ENCODE assay signal across 22 cellular contexts in the genomic region with DNA sequence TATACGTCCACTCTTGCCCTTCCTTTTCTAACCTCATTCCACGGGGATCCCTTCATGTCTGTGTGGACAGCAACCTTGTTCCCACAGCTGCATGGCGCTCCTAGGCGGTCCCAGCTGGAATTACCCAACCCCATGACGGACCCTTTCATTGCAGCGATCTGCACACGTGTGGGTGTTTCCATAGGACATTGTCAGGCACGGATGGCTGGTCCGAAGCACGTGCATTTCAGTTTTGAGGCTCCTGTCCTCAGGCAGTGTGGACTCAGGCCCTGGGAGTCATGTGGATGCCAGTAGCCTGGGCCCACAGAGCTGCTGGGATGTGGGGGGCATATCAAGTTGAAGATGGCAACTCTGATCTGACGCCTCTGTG. TPM values are rescaled to one million over a fixed set of nuclear protein-coding genes. Genes with fewer than 3 reads are reported as not detected.
DNase-seq lines count a peak whose midpoint lies in the region; ATAC-seq and TF ChIP-seq lines count a peak whose summit lies in the region.
"Had no signal": no experiment of that assay in that cellular context is flagged by ENCODE, and none has a peak within 500 bp of the region (broad histone marks: within the 10 kb centered on the region; RNA-seq: fewer than 3 reads in every experiment).

No MANE protein-coding gene starts in this region.

- peaks cover 18% of the 10 kb centered on the region for H3K36me3 Mint-ChIP-seq in T-helper 2 cell treated with Interferon-gamma antibody and Interleukin-4, amounts not matched to agents 5 μg/mL and 100 μg/mL, for 36 hours (ENCODE audit: low read depth)
- peaks cover 3% of the 10 kb centered on the region for H3K36me3 Mint-ChIP-seq in endothelial cell (ENCODE audit: low read depth, unreplicated experiment)

- H3K9me3 Mint-ChIP-seq in T-helper 2 cell treated with Interferon-gamma antibody and Interleukin-4, amounts not matched to agents 5 μg/mL and 100 μg/mL, for 36 hours, result no peaks in the 10 kb centered on the region
- no peaks in the 10 kb centered on the region for H3K9me3 Mint-ChIP-seq in endothelial cell (ENCODE audit: unreplicated experiment)
- H3K9me3 Mint-ChIP-seq: activated CD4-positive, alpha-beta T cell treated with anti-CD3 and anti-CD28 coated beads, Interleukin-2, amount 10 ng/mL, durations not matched to agents 24 days and 14 days; activated naive CD8-positive, alpha-beta T cell treated with anti-CD3 and anti-CD28 coated beads for 36 hours had no signal

- TF ChIP-seq CTCF in HL-60 (IDR thresholded peaks at IDR 0.05; ENCODE audit: insufficient read depth, low read length), result no peak
- TF ChIP-seq CTCF in endothelial cell (IDR thresholded peaks at IDR 0.05; ENCODE audit: unreplicated experiment), result no peak

- no peak overlapping the region for H3K4me3 Mint-ChIP-seq in T-helper 2 cell treated with Interferon-gamma antibody and Interleukin-4, amounts not matched to agents 5 μg/mL and 100 μg/mL, for 36 hours
- H3K4me3 Mint-ChIP-seq in endothelial cell (ENCODE audit: unreplicated experiment), result no peak overlapping the region
- H3K4me3 Mint-ChIP-seq: activated CD4-positive, alpha-beta T cell treated with anti-CD3 and anti-CD28 coated beads, Interleukin-2, amount 10 ng/mL, durations not matched to agents 24 days and 14 days; activated naive CD8-positive, alpha-beta T cell treated with anti-CD3 and anti-CD28 coated beads for 36 hours had no signal

- H3K27ac Mint-ChIP-seq in T-helper 2 cell treated with Interferon-gamma antibody and Interleukin-4, amounts not matched to agents 5 μg/mL and 100 μg/mL, for 36 hours, result peak overlapping the region; percentile 55
- H3K27ac Mint-ChIP-seq in endothelial cell (ENCODE audit: unreplicated experiment), result peak overlapping the region; percentile 58
- H3K27ac Mint-ChIP-seq: activated CD4-positive, alpha-beta T cell treated with anti-CD3 and anti-CD28 coated beads, Interleukin-2, amount 10 ng/mL, durations not matched to agents 24 days and 14 days; activated naive CD8-positive, alpha-beta T cell treated with anti-CD3 and anti-CD28 coated beads for 36 hours had no signal

- H3K4me1 Mint-ChIP-seq in T-helper 2 cell treated with Interferon-gamma antibody and Interleukin-4, amounts not matched to agents 5 μg/mL and 100 μg/mL, for 36 hours (ENCODE audit: low read depth), result peaks cover 40% of the 10 kb centered on the region
- no peaks in the 10 kb centered on the region for H3K4me1 Mint-ChIP-seq in endothelial cell (ENCODE audit: unreplicated experiment)

- ATAC-seq in sciatic nerve (no peak), GM21737 (IDR thresholded peaks at IDR 0.05; ENCODE audit: unreplicated experiment) (no peak)
- ATAC-seq: gastrocnemius medialis had no signal

- H3K27me3 Mint-ChIP-seq in T-helper 2 cell treated with Interferon-gamma antibody and Interleukin-4, amounts not matched to agents 5 μg/mL and 100 μg/mL, for 36 hours (ENCODE audit: low read depth), result no peaks in the 10 kb centered on the region
- peaks cover 3% of the 10 kb centered on the region for H3K27me3 Mint-ChIP-seq in endothelial cell (ENCODE audit: unreplicated experiment)
- H3K27me3 Mint-ChIP-seq: activated CD4-positive, alpha-beta T cell treated with anti-CD3 and anti-CD28 coated beads, Interleukin-2, amount 10 ng/mL, durations not matched to agents 24 days and 14 days; activated naive CD8-positive, alpha-beta T cell treated with anti-CD3 and anti-CD28 coated beads for 36 hours had no signal

- no peak overlapping the region for H3K4me3 ChIP-seq in HL-60 (replicated peaks; ENCODE audit: insufficient read depth, low read length)
- H3K4me3 ChIP-seq: gastrocnemius medialis, testis had no signal

- DNase-seq in T-helper 2 cell treated with Interferon-gamma antibody and Interleukin-4, amounts not matched to agents 5 μg/mL and 100 μg/mL, for 36 hours (ENCODE audit: low spot score), result no peak
- DNase-seq in T-helper 2 cell (no peak), HL-60 (ENCODE audit: low read depth in 1 of 2, low spot score in 1 of 2) (no peak), endothelial cell (ENCODE audit: low spot score) (no peak), sciatic nerve (ENCODE audit: low spot score) (peak; percentile 46), DMS153 treated with DMSO at 0.1 percent for 48 hours (lab: John Stamatoyannopoulos, UW; ENCODE audit: unreplicated experiment) (no peak), cerebellar cortex (ENCODE audit: low spot score) (no peak)
- DNase-seq: activated CD4-positive, alpha-beta T cell treated with anti-CD3 and anti-CD28 coated beads, Interleukin-2, amount 10 ng/mL, durations not matched to agents 24 days and 14 days; activated naive CD8-positive, alpha-beta T cell treated with anti-CD3 and anti-CD28 coated beads for 36 hours; C1 segment of cervical spinal cord; DMS 273 treated with DMSO at 0.1 percent for 48 hours; GDM1; NCI-H1092 treated with DMSO at 0.1 percent for 48 hours; NCI-H524 treated with DMSO at 0.1 percent for 48 hours; SK-N-SH; small intestine; testis had no signal

- peak overlapping the region; percentile 81 for H3K27ac ChIP-seq in HL-60 (replicated peaks)
- H3K27ac ChIP-seq: gastrocnemius medialis, KMS-11, parathyroid adenoma, testis had no signal

- intact Hi-C loops in sciatic nerve (cut with DNase I), result loop anchor here (10.0 kb wide), 1 partner anchor 194 kb away; no protein-coding TSS in a partner anchor

- H3K27me3 ChIP-seq in HL-60 (ENCODE audit: insufficient read depth, poor library complexity, severe bottlenecking), result no peaks in the 10 kb centered on the region
- H3K27me3 ChIP-seq: gastrocnemius medialis, testis had no signal

RNA-seq across cellular contexts. Expression of a gene that starts 15.0 kb away (rescaled TPM):
- total RNA-seq in endothelial cell (ENCODE audit: unreplicated experiment), result 13.2 TPM
- total RNA-seq in sciatic nerve, result 36.6 TPM

RNA-seq across cellular contexts. Expression of a gene that starts 23.1 kb away (rescaled TPM):
- 34.2 TPM for total RNA-seq in endothelial cell (ENCODE audit: unreplicated experiment)
- 53.5 TPM for total RNA-seq in sciatic nerve

RNA-seq across cellular contexts. Expression of a gene that starts 52.5 kb away (rescaled TPM):
- total RNA-seq in endothelial cell (ENCODE audit: unreplicated experiment) (1.2 TPM), sciatic nerve (6.6 TPM)
- total RNA-seq: A172 had no signal
